ENCODE assay signal across 8 cellular contexts in the genomic region with DNA sequence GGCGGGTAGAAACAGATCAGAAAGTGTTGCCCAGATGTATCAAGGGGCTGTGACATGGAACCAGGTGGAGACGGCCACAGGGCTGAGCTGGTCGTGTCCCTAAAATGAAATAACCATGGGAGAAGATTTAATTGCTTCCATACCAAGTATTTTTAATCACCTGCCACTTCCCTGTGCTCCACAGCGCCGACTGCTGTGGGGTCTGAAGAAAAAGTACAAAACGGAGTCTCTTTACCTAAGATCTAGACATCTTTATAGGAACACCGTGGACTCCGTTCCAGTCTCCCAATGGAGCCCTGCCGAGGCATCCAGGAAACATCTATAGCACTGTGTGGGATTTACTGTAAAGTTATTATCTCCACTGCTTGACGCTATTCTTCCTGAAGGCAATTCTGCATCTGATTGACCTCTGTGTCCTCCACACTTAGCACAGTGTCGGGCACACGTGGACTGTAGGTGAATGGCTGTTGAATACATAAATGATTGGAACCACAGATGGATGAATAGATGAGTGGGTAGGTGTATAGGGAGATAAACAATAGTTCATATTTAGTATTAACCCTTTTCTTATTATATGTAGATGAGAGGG. TPM values are rescaled to one million over a fixed set of nuclear protein-coding genes. Genes with fewer than 3 reads are reported as not detected.
A peak's percentile ranks its signal among the peaks of the same experiment; 100 is the strongest.
DNase-seq lines count a peak whose midpoint lies in the region; ATAC-seq, FAIRE-seq and TF ChIP-seq lines count a peak whose summit lies in the region.

No MANE protein-coding gene starts in this region.

- H2AK5ac ChIP-seq in neuronal stem cell (ENCODE audit: low read depth, low read length) = no peak overlapping the region

- H3K9me3 Mint-ChIP-seq in activated CD4-positive, alpha-beta memory T cell treated with anti-CD3 and anti-CD28 coated beads for 36 hours = no peaks in the 10 kb centered on the region

- H3K4me3 Mint-ChIP-seq in activated CD4-positive, alpha-beta memory T cell treated with anti-CD3 and anti-CD28 coated beads for 36 hours = no peak overlapping the region

- no peak overlapping the region for H2BK12ac ChIP-seq in neuronal stem cell (ENCODE audit: low read length)

- no peak overlapping the region for H3K18ac ChIP-seq in neuronal stem cell (ENCODE audit: low read length)

- no peak overlapping the region for H2BK5ac ChIP-seq in neuronal stem cell (ENCODE audit: low read length)

- H3K9ac ChIP-seq in keratinocyte (ENCODE audit: control insufficient read depth, extremely low read depth, insufficient read depth, low read length) (no peak overlapping the region), neuronal stem cell (ENCODE audit: low read depth, low read length, poor library complexity) (no peak overlapping the region)

- no peaks in the 10 kb centered on the region for H3K79me1 ChIP-seq in neuronal stem cell (ENCODE audit: low read depth, low read length)

- H3K27ac Mint-ChIP-seq in activated CD4-positive, alpha-beta memory T cell treated with anti-CD3 and anti-CD28 coated beads for 36 hours = no peak overlapping the region

- dilution Hi-C loops in keratinocyte (cut with MboI; ENCODE audit: extremely low pct_ligation_motif_present, low sequenced_read_pairs) = no loop called here

- ATAC-seq in HG03342 (IDR thresholded peaks at IDR 0.05; ENCODE audit: unreplicated experiment) = no peak
- no peak for ATAC-seq in HG02970 (IDR thresholded peaks at IDR 0.05; ENCODE audit: low FRiP score, unreplicated experiment)

- H4K91ac ChIP-seq in neuronal stem cell (ENCODE audit: low read depth, low read length, poor library complexity) = no peak overlapping the region

- peak; percentile 67 for TF ChIP-seq CTCF in D721Med (IDR thresholded peaks at IDR 0.05; ENCODE audit: insufficient read depth, missing control alignments)
- TF ChIP-seq CTCF in HEK293 (tag by site-specific recombination; IDR thresholded peaks at IDR 0.05) = no peak
- peak in 2 of 3 experiments; percentile 19 to 43 for TF ChIP-seq CTCF in keratinocyte (optimal IDR thresholded peaks at IDR 0.05 in 1 of 3, IDR thresholded peaks at IDR 0.05 in 1 of 3, conservative IDR thresholded peaks at IDR 0.05 in 1 of 3; ENCODE audit: extremely low read depth in 1 of 3, insufficient read depth in 2 of 3, low read length in 3 of 3)

- CTCF ChIA-PET in HEK293 (lab: Yijun Ruan, JAX) = interaction anchor here (0.6 to 1.3 kb wide), 6 partner anchors 9 to 753 kb away, joined by 3 to 6 read pairs (median 3); no protein-coding TSS in a partner anchor
- CTCF ChIA-PET in activated CD4-positive, alpha-beta memory T cell treated with anti-CD3 and anti-CD28 coated beads for 36 hours (lab: Charles Lee) = interaction anchor here (0.8 to 2.2 kb wide), 2 partner anchors 106 to 143 kb away, joined by 3 to 8 read pairs; no protein-coding TSS in a partner anchor

- no peak overlapping the region for H3K4ac ChIP-seq in neuronal stem cell (ENCODE audit: low read length)

- H3K36me3 Mint-ChIP-seq in activated CD4-positive, alpha-beta memory T cell treated with anti-CD3 and anti-CD28 coated beads for 36 hours = no peaks in the 10 kb centered on the region

- no peak overlapping the region for H3K14ac ChIP-seq in neuronal stem cell (ENCODE audit: low read length)

- H4K20me1 ChIP-seq in keratinocyte (ENCODE audit: control insufficient read depth, extremely low read depth, insufficient read depth, low read length) = no peaks in the 10 kb centered on the region

- no peaks in the 10 kb centered on the region for H3K9me3 ChIP-seq in HEK293 (ENCODE audit: control insufficient read depth, insufficient read depth, low read depth, low read length)
- no peaks in the 10 kb centered on the region for H3K9me3 ChIP-seq in keratinocyte (ENCODE audit: control insufficient read depth, low read depth, low read length)
- H3K9me3 ChIP-seq in neuronal stem cell (replicated peaks in 1 of 2; ENCODE audit: control insufficient read depth in 2 of 2, insufficient read depth in 1 of 2, low read depth in 1 of 2, low read length in 2 of 2) = no peaks in the 10 kb centered on the region

- H3K4me1 ChIP-seq in HEK293 (ENCODE audit: control insufficient read depth, insufficient read depth, low read length) (no peaks in the 10 kb centered on the region), keratinocyte (ENCODE audit: control insufficient read depth, extremely low read depth, insufficient read depth, low read length) (no peaks in the 10 kb centered on the region), neuronal stem cell (ENCODE audit: control insufficient read depth in 2 of 2, insufficient read depth in 1 of 2, low read depth in 1 of 2, low read length in 2 of 2) (no peaks in the 10 kb centered on the region)

- H2BK120ac ChIP-seq in neuronal stem cell (ENCODE audit: low read depth, low read length) = no peak overlapping the region

- H3K36me3 ChIP-seq in HEK293 (ENCODE audit: control insufficient read depth in 2 of 2, insufficient read depth in 1 of 2, low read length in 2 of 2) = no peaks in the 10 kb centered on the region
- no peaks in the 10 kb centered on the region for H3K36me3 ChIP-seq in keratinocyte (ENCODE audit: control insufficient read depth in 2 of 2, extremely low read depth in 1 of 2, insufficient read depth in 2 of 2, low read length in 2 of 2)
- no peaks in the 10 kb centered on the region for H3K36me3 ChIP-seq in neuronal stem cell (replicated peaks in 1 of 2; ENCODE audit: control insufficient read depth in 2 of 2, insufficient read depth in 2 of 2, low read length in 2 of 2)

- H3K23ac ChIP-seq in neuronal stem cell (ENCODE audit: low read depth, low read length, poor library complexity) = no peak overlapping the region

- no peak overlapping the region for H2AFZ ChIP-seq in keratinocyte (ENCODE audit: control insufficient read depth, low read length)
- H2AFZ ChIP-seq in neuronal stem cell (ENCODE audit: low read length) = no peak overlapping the region

- H2BK15ac ChIP-seq in neuronal stem cell (ENCODE audit: low read length) = no peak overlapping the region

- no peaks in the 10 kb centered on the region for H3K9me1 ChIP-seq in keratinocyte (ENCODE audit: control insufficient read depth, extremely low read depth, insufficient read depth, low read length)

- DNase-seq in D721Med (ENCODE audit: insufficient read length, low spot score) (no peak), keratinocyte (ENCODE audit: low read depth, low spot score) (no peak), neuronal stem cell (ENCODE audit: low spot score) (no peak), 8988T (no peak)
- peak; percentile 31 for DNase-seq in activated CD4-positive, alpha-beta memory T cell treated with anti-CD3 and anti-CD28 coated beads for 36 hours

- peaks cover 3% of the 10 kb centered on the region for H3K27me3 Mint-ChIP-seq in activated CD4-positive, alpha-beta memory T cell treated with anti-CD3 and anti-CD28 coated beads for 36 hours

- H3K79me2 ChIP-seq in keratinocyte (ENCODE audit: control insufficient read depth, insufficient read depth, low read length) = no peaks in the 10 kb centered on the region

- intact Hi-C loops in activated CD4-positive, alpha-beta memory T cell treated with anti-CD3 and anti-CD28 coated beads for 36 hours (cut with micrococcal nuclease) = loop anchor here (1.0 kb wide), 1 partner anchor 106 kb away; no protein-coding TSS in a partner anchor

- no CpG with 5 or more reads among the region's 12 CpGs for WGBS in neuronal stem cell (ENCODE audit: extremely low coverage in 2 of 2, insufficient read length in 2 of 2, insufficient replicate concordance in 1 of 2), 2 donors

- H3K27me3 ChIP-seq in keratinocyte (ENCODE audit: control insufficient read depth, extremely low read depth, insufficient read depth, low read length) (no peaks in the 10 kb centered on the region), neuronal stem cell (ENCODE audit: control insufficient read depth in 3 of 3, insufficient read depth in 3 of 3, low read depth in 1 of 3, low read length in 3 of 3) (peaks cover 0 to 2% (median 0%) of the 10 kb centered on the region in 3 experiments)

- no peak overlapping the region for H3K4me3 ChIP-seq in HEK293 (ENCODE audit: low read depth, low read length)
- H3K4me3 ChIP-seq in keratinocyte (ENCODE audit: control insufficient read depth in 2 of 3, extremely low read depth in 1 of 3, insufficient read depth in 2 of 3, low read depth in 1 of 3, low read length in 3 of 3) = no peak overlapping the region
- no peak overlapping the region for H3K4me3 ChIP-seq in neuronal stem cell (ENCODE audit: low read length in 2 of 2)

- no peak overlapping the region for H4K8ac ChIP-seq in neuronal stem cell (ENCODE audit: low read depth, low read length)

- H3K4me1 Mint-ChIP-seq in activated CD4-positive, alpha-beta memory T cell treated with anti-CD3 and anti-CD28 coated beads for 36 hours (ENCODE audit: low read depth) = no peaks in the 10 kb centered on the region

- H3K27ac ChIP-seq in HEK293 (ENCODE audit: extremely low read depth, low read depth, low read length) (no peak overlapping the region), keratinocyte (ENCODE audit: control insufficient read depth, insufficient read depth, low read length) (no peak overlapping the region), neuronal stem cell (replicated peaks; ENCODE audit: low read length) (no peak overlapping the region)

- POLR2A ChIA-PET in HEK293 (lab: Yijun Ruan, JAX) = no interaction called here
- POLR2A ChIA-PET in activated CD4-positive, alpha-beta memory T cell treated with anti-CD3 and anti-CD28 coated beads for 36 hours (lab: Charles Lee) = no interaction called here

- H3K4me2 ChIP-seq in keratinocyte (ENCODE audit: control insufficient read depth, extremely low read depth, insufficient read depth, low read depth, low read length) (no peak overlapping the region), neuronal stem cell (ENCODE audit: insufficient read depth, low read length, poor library complexity, severe bottlenecking) (no peak overlapping the region)

- FAIRE-seq in D721Med (lab: Jason Lieb, UNC) = no peak
- no peak for FAIRE-seq in keratinocyte (lab: Jason Lieb, UNC)

TF ChIP-seq in HEK293, 187 proteins besides CTCF, POLR2A, EP300 and RAD21 (continues in another document):
- TF ChIP-seq ZNF623 (tag by site-specific recombination; IDR thresholded peaks at IDR 0.05) (no peak), ZFP37 (tag by site-specific recombination; IDR thresholded peaks at IDR 0.05) (no peak), ZNF274 (IDR thresholded peaks at IDR 0.05; ENCODE audit: low read length) (no peak), ZNF274 (tag by site-specific recombination; IDR thresholded peaks at IDR 0.05; ENCODE audit: borderline replicate concordance) (no peak)

RNA-seq across cellular contexts. Expression of gene GYPC, which starts 21.6 kb away (rescaled TPM):
- total RNA-seq in activated CD4-positive, alpha-beta memory T cell treated with anti-CD3 and anti-CD28 coated beads for 36 hours = 100 to 1,000 TPM; 123 TPM
- polyA plus RNA-seq in keratinocyte = not detected in 3 replicates
- polyA plus RNA-seq in keratinocyte (2011; ENCODE audit: low read depth) = not detected
- 0.05 TPM in 1 of 2 replicates, not detected in the other for polyA plus RNA-seq in keratinocyte (2011; cell fraction: cytosol; rRNA removed)
- polyA plus RNA-seq in keratinocyte (2011; cell fraction: nucleus; rRNA removed) = not detected in 2 replicates
- polyA plus RNA-seq in keratinocyte (2012; ENCODE audit: low replicate concordance) = not detected in 2 replicates
- 0.49 TPM in 1 of 3 replicates, not detected in the others for polyA minus RNA-seq in keratinocyte
- not detected for polyA minus RNA-seq in keratinocyte (2011; cell fraction: cytosol; rRNA and poly(A)+ RNA removed)
- polyA minus RNA-seq in keratinocyte (2011; cell fraction: nucleus; rRNA and poly(A)+ RNA removed) = not detected in 2 replicates
- 24.1 TPM for polyA plus RNA-seq in neuronal stem cell (2013, experiment 1 of 2)
- 24.1 TPM for polyA plus RNA-seq in neuronal stem cell (2013, experiment 2 of 2)
